In genomic region chr3:139120336-139120971, GRCh38 we compare ENCODE assay signal across 11 cellular contexts.
DNase-seq lines count a peak whose midpoint lies in the region; ATAC-seq and TF ChIP-seq lines count a peak whose summit lies in the region.
"Had no signal": no experiment of that assay in that cellular context is flagged by ENCODE, and none has a peak within 500 bp of the region (broad histone marks: within the 10 kb centered on the region; RNA-seq: fewer than 3 reads in every experiment).

No MANE protein-coding gene starts in this region.

- H3K36me3 ChIP-seq in HCT116 (ENCODE audit: control insufficient read depth in 1 of 2, insufficient read depth in 2 of 2, low read length in 2 of 2) (no peaks in the 10 kb centered on the region), lower lobe of right lung (no peaks in the 10 kb centered on the region)

- H3K27ac ChIP-seq in HCT116 (ENCODE audit: low read depth, low read length) (peak overlapping the region; percentile 14; the same call in 1 of the 2 replicates), lower lobe of right lung (no peak overlapping the region)
- H3K27ac ChIP-seq: epithelial cell of prostate had no signal

- intact Hi-C loops in HCT116 (cut with micrococcal nuclease) = no loop called here
- intact Hi-C loops in lower lobe of right lung (cut with DNase I) = no loop called here

- RAD21 ChIA-PET in HCT116 (lab: Charles Lee; ENCODE audit: low non-redundant PET in 1 of 2, low total read pairs in 2 of 2, uncharacterized antibody in 2 of 2, unreplicated experiment in 2 of 2) = no interaction called here

- TF ChIP-seq RAD21 in HCT116 (IDR thresholded peaks at IDR 0.05; ENCODE audit: low read depth) = no peak

- CTCF ChIA-PET in HCT116 (lab: Charles Lee) = interaction anchor here (3.7 kb wide), 1 partner anchor 8 kb away, joined by 14 read pairs; no protein-coding TSS in a partner anchor

- ATAC-seq in HCT116 (peak; percentile 58), lower lobe of right lung (peak; percentile 16 to 19), HG03521 (IDR thresholded peaks at IDR 0.05; ENCODE audit: unreplicated experiment) (no peak), HG02623 (IDR thresholded peaks at IDR 0.05; ENCODE audit: unreplicated experiment) (no peak), HG02870 (IDR thresholded peaks at IDR 0.05; ENCODE audit: unreplicated experiment) (no peak)

- H3K79me2 ChIP-seq in HCT116 (ENCODE audit: insufficient read depth, low read length) = no peaks in the 10 kb centered on the region

- H4K20me1 ChIP-seq in HCT116 (ENCODE audit: insufficient read depth) = no peaks in the 10 kb centered on the region

- no TSS peak for BruUV-seq in HCT116 (replicated peaks; lab: Mats Ljungman, UMichigan)

- H3K4me1 ChIP-seq in HCT116 (ENCODE audit: control insufficient read depth in 1 of 2, insufficient read depth in 2 of 2, low read length in 2 of 2) (peaks cover 21 to 47% of the 10 kb centered on the region in 2 experiments), lower lobe of right lung (no peaks in the 10 kb centered on the region)

- H3K9me3 ChIP-seq in HCT116 (ENCODE audit: control insufficient read depth in 1 of 2, insufficient read depth in 1 of 2, low read depth in 1 of 2, low read length in 2 of 2) (no peaks in the 10 kb centered on the region), lower lobe of right lung (no peaks in the 10 kb centered on the region)

- H3K9me2 ChIP-seq in HCT116 (ENCODE audit: insufficient read depth) = no peaks in the 10 kb centered on the region

- no peak overlapping the region for H2AFZ ChIP-seq in HCT116 (ENCODE audit: low read depth, low read length, poor library complexity, severe bottlenecking)

- H3K27me3 ChIP-seq in HCT116 (ENCODE audit: insufficient read depth, low read length) (no peaks in the 10 kb centered on the region), lower lobe of right lung (ENCODE audit: low read depth) (no peaks in the 10 kb centered on the region)

- no peak overlapping the region for H3K9ac ChIP-seq in HCT116 (ENCODE audit: low read length)

- peak; percentile 61 for DNase-seq in AG09319 (ENCODE audit: extremely low read depth, low read depth)
- peak; percentile 21 for DNase-seq in HCT116 (ENCODE audit: low read depth, low spot score)
- peak; percentile 58 for DNase-seq in amniotic epithelial cell (ENCODE audit: low read depth)
- DNase-seq in lower lobe of right lung = no peak
- DNase-seq in SKM-1 (lab: John Stamatoyannopoulos, UW; ENCODE audit: unreplicated experiment) = no peak
- DNase-seq: H9, Right ventricle myocardium superior had no signal

- POLR2A ChIA-PET in HCT116 (lab: Charles Lee) = no interaction called here

- no peak for TF ChIP-seq POLR2A in HCT116 (IDR thresholded peaks at IDR 0.05; ENCODE audit: borderline replicate concordance, extremely low read depth, insufficient read depth, insufficient read length)

- no peak overlapping the region for H3K4me3 ChIP-seq in HCT116 (replicated peaks in 1 of 2; ENCODE audit: low read depth in 1 of 2, low read length in 2 of 2)
- no peak overlapping the region for H3K4me3 ChIP-seq in lower lobe of right lung

- H3K4me2 ChIP-seq in HCT116 (ENCODE audit: low read length) = peak overlapping the region; percentile 42

- TF ChIP-seq CTCF in AG09319 (IDR thresholded peaks at IDR 0.05; ENCODE audit: low read depth, low read length) = no peak
- no peak for TF ChIP-seq CTCF in HCT116 (IDR thresholded peaks at IDR 0.05 in 2 of 3, conservative IDR thresholded peaks at IDR 0.05 in 1 of 3; ENCODE audit: borderline replicate concordance in 1 of 3, insufficient read depth in 1 of 3, low read depth in 2 of 3, low read length in 2 of 3)
- TF ChIP-seq CTCF in lower lobe of right lung (IDR thresholded peaks at IDR 0.05) = no peak

TF ChIP-seq in HCT116, 20 proteins besides CTCF, POLR2A, EP300 and RAD21:
- TF ChIP-seq ZNF274 (IDR thresholded peaks at IDR 0.05; ENCODE audit: low read depth, low read length) (no peak), CBX3 (IDR thresholded peaks at IDR 0.05; ENCODE audit: low read depth) (no peak), ZFX (IDR thresholded peaks at IDR 0.05) (no peak), POLR2AphosphoS5 (IDR thresholded peaks at IDR 0.05; ENCODE audit: low read depth, low read length) (no peak), MAX (IDR thresholded peaks at IDR 0.05) (no peak), ELF1 (IDR thresholded peaks at IDR 0.05; ENCODE audit: borderline replicate concordance, low read depth) (no peak), SP1 (IDR thresholded peaks at IDR 0.05; ENCODE audit: low read depth) (no peak), YY1 (IDR thresholded peaks at IDR 0.05; ENCODE audit: extremely low read depth, insufficient replicate concordance, low read depth, low read length) (no peak), SIN3A (IDR thresholded peaks at IDR 0.05; ENCODE audit: low read depth) (no peak)
- TF ChIP-seq, protein P1, sequence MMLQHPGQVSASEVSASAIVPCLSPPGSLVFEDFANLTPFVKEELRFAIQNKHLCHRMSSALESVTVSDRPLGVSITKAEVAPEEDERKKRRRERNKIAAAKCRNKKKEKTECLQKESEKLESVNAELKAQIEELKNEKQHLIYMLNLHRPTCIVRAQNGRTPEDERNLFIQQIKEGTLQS (IDR thresholded peaks at IDR 0.05) = no peak
- TF ChIP-seq, protein P2, sequence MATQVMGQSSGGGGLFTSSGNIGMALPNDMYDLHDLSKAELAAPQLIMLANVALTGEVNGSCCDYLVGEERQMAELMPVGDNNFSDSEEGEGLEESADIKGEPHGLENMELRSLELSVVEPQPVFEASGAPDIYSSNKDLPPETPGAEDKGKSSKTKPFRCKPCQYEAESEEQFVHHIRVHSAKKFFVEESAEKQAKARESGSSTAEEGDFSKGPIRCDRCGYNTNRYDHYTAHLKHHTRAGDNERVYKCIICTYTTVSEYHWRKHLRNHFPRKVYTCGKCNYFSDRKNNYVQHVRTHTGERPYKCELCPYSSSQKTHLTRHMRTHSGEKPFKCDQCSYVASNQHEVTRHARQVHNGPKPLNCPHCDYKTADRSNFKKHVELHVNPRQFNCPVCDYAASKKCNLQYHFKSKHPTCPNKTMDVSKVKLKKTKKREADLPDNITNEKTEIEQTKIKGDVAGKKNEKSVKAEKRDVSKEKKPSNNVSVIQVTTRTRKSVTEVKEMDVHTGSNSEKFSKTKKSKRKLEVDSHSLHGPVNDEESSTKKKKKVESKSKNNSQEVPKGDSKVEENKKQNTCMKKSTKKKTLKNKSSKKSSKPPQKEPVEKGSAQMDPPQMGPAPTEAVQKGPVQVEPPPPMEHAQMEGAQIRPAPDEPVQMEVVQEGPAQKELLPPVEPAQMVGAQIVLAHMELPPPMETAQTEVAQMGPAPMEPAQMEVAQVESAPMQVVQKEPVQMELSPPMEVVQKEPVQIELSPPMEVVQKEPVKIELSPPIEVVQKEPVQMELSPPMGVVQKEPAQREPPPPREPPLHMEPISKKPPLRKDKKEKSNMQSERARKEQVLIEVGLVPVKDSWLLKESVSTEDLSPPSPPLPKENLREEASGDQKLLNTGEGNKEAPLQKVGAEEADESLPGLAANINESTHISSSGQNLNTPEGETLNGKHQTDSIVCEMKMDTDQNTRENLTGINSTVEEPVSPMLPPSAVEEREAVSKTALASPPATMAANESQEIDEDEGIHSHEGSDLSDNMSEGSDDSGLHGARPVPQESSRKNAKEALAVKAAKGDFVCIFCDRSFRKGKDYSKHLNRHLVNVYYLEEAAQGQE (IDR thresholded peaks at IDR 0.05; ENCODE audit: low read depth) = no peak

Comparison
In these comparisons a context has a peak if more than half of its experiments do, and no peak if none do; other contexts are left out.
1. DNase-seq: peak in AG09319 (single experiment), HCT116 (single experiment) and amniotic epithelial cell (single experiment); none in lower lobe of right lung (single experiment) and SKM-1 (single experiment).
2. ATAC-seq: peak in HCT116 (single experiment) and lower lobe of right lung (2 of 2); none in HG03521 (single experiment), HG02623 (single experiment) and HG02870 (single experiment).